ENCODE assay signal across 8 cellular contexts in genomic region chr4:123452585-123452984, GRCh38. TPM values are rescaled to one million over a fixed set of nuclear protein-coding genes. Genes with fewer than 3 reads are reported as not detected.
A peak's percentile ranks its signal among the peaks of the same experiment; 100 is the strongest.
DNase-seq lines count a peak whose midpoint lies in the region; ATAC-seq and TF ChIP-seq lines count a peak whose summit lies in the region.

No MANE protein-coding gene starts in this region.

- no peaks in the 10 kb centered on the region for H3K27me3 Mint-ChIP-seq in type B pancreatic cell
- H3K27me3 Mint-ChIP-seq in naive thymus-derived CD8-positive, alpha-beta T cell = no peaks in the 10 kb centered on the region
- H3K27me3 Mint-ChIP-seq in natural killer cell treated with Interleukin-12 subunit alpha and Interleukin-12 subunit beta and Interleukin-15 and Interleukin-18, amount 100 ng/mL, for 72 hours = no peaks in the 10 kb centered on the region

- no peak overlapping the region for H2BK120ac ChIP-seq in neuronal stem cell (ENCODE audit: low read depth, low read length)

- no peaks in the 10 kb centered on the region for H3K36me3 ChIP-seq in neuronal stem cell (replicated peaks in 1 of 2; ENCODE audit: control insufficient read depth in 2 of 2, insufficient read depth in 2 of 2, low read length in 2 of 2)

- no peak overlapping the region for H4K91ac ChIP-seq in neuronal stem cell (ENCODE audit: low read depth, low read length, poor library complexity)

- peaks cover 10 to 13% of the 10 kb centered on the region in 2 donors for H3K4me1 ChIP-seq in neuronal stem cell (ENCODE audit: control insufficient read depth in 2 of 2, insufficient read depth in 1 of 2, low read depth in 1 of 2, low read length in 2 of 2)

- no peak overlapping the region for H2BK15ac ChIP-seq in neuronal stem cell (ENCODE audit: low read length)

- peaks cover 0 to 4% of the 10 kb centered on the region in 2 donors for H3K9me3 ChIP-seq in neuronal stem cell (replicated peaks in 1 of 2; ENCODE audit: control insufficient read depth in 2 of 2, insufficient read depth in 1 of 2, low read depth in 1 of 2, low read length in 2 of 2)

- peaks cover 3% of the 10 kb centered on the region for H3K79me1 ChIP-seq in neuronal stem cell (ENCODE audit: low read depth, low read length)

- no peak overlapping the region for H3K4ac ChIP-seq in neuronal stem cell (ENCODE audit: low read length)

- no peak overlapping the region for H3K23ac ChIP-seq in neuronal stem cell (ENCODE audit: low read depth, low read length, poor library complexity)

- no peak overlapping the region for H3K18ac ChIP-seq in neuronal stem cell (ENCODE audit: low read length)

- H2AK5ac ChIP-seq in neuronal stem cell (ENCODE audit: low read depth, low read length) = no peak overlapping the region

- no peak overlapping the region for H2BK5ac ChIP-seq in neuronal stem cell (ENCODE audit: low read length)

- H3K36me3 Mint-ChIP-seq in type B pancreatic cell = no peaks in the 10 kb centered on the region
- no peaks in the 10 kb centered on the region for H3K36me3 Mint-ChIP-seq in naive thymus-derived CD8-positive, alpha-beta T cell
- no peaks in the 10 kb centered on the region for H3K36me3 Mint-ChIP-seq in natural killer cell treated with Interleukin-12 subunit alpha and Interleukin-12 subunit beta and Interleukin-15 and Interleukin-18, amount 100 ng/mL, for 72 hours

- H3K14ac ChIP-seq in neuronal stem cell (ENCODE audit: low read length) = no peak overlapping the region

- H2AFZ ChIP-seq in neuronal stem cell (ENCODE audit: low read length) = peak overlapping the region; percentile 7

- no peak for ATAC-seq in naive thymus-derived CD8-positive, alpha-beta T cell
- ATAC-seq in natural killer cell treated with Interleukin-12 subunit alpha and Interleukin-12 subunit beta and Interleukin-15 and Interleukin-18, amount 100 ng/mL, for 72 hours = no peak

- no peak overlapping the region for H3K27ac ChIP-seq in neuronal stem cell (replicated peaks; ENCODE audit: low read length)

- H3K4me1 Mint-ChIP-seq in type B pancreatic cell (ENCODE audit: unreplicated experiment) = peaks cover 12% of the 10 kb centered on the region
- H3K4me1 Mint-ChIP-seq in naive thymus-derived CD8-positive, alpha-beta T cell = peaks cover 3 to 41% (median 17%) of the 10 kb centered on the region in 4 donors
- H3K4me1 Mint-ChIP-seq in natural killer cell treated with Interleukin-12 subunit alpha and Interleukin-12 subunit beta and Interleukin-15 and Interleukin-18, amount 100 ng/mL, for 72 hours (ENCODE audit: low read depth in 2 of 2) = peaks cover 11 to 13% of the 10 kb centered on the region in 2 donors

- H2BK12ac ChIP-seq in neuronal stem cell (ENCODE audit: low read length) = no peak overlapping the region

- no peak overlapping the region for H3K4me3 ChIP-seq in cardiac fibroblast (replicated peaks in 1 of 2; ENCODE audit: low read depth in 2 of 2, low read length in 2 of 2)
- no peak overlapping the region for H3K4me3 ChIP-seq in neuronal stem cell (ENCODE audit: low read length in 2 of 2)

- H3K9ac ChIP-seq in neuronal stem cell (ENCODE audit: low read depth, low read length, poor library complexity) = no peak overlapping the region

- H3K4me3 Mint-ChIP-seq in type B pancreatic cell = no peak overlapping the region
- no peak overlapping the region for H3K4me3 Mint-ChIP-seq in naive thymus-derived CD8-positive, alpha-beta T cell
- no peak overlapping the region for H3K4me3 Mint-ChIP-seq in natural killer cell treated with Interleukin-12 subunit alpha and Interleukin-12 subunit beta and Interleukin-15 and Interleukin-18, amount 100 ng/mL, for 72 hours

- no peaks in the 10 kb centered on the region for H3K27me3 ChIP-seq in neuronal stem cell (ENCODE audit: control insufficient read depth in 3 of 3, insufficient read depth in 3 of 3, low read depth in 1 of 3, low read length in 3 of 3)

- H3K4me2 ChIP-seq in neuronal stem cell (ENCODE audit: insufficient read depth, low read length, poor library complexity, severe bottlenecking) = no peak overlapping the region

- no peaks in the 10 kb centered on the region for H3K9me3 Mint-ChIP-seq in type B pancreatic cell
- no peaks in the 10 kb centered on the region for H3K9me3 Mint-ChIP-seq in naive thymus-derived CD8-positive, alpha-beta T cell
- no peaks in the 10 kb centered on the region for H3K9me3 Mint-ChIP-seq in natural killer cell treated with Interleukin-12 subunit alpha and Interleukin-12 subunit beta and Interleukin-15 and Interleukin-18, amount 100 ng/mL, for 72 hours

- POLR2A ChIA-PET in naive thymus-derived CD8-positive, alpha-beta T cell (lab: Charles Lee) = no interaction called here

- H3K27ac Mint-ChIP-seq in type B pancreatic cell = no peak overlapping the region
- H3K27ac Mint-ChIP-seq in naive thymus-derived CD8-positive, alpha-beta T cell = peak overlapping the region in 4 of 10 donors; percentile 22 to 61 (median 38)
- H3K27ac Mint-ChIP-seq in natural killer cell treated with Interleukin-12 subunit alpha and Interleukin-12 subunit beta and Interleukin-15 and Interleukin-18, amount 100 ng/mL, for 72 hours = no peak overlapping the region

- DNase-seq in EH (ENCODE audit: low read depth) = peak; percentile 87
- DNase-seq in NCI-H1048 (lab: John Stamatoyannopoulos, UW) = peak; percentile 10
- DNase-seq in cardiac fibroblast (ENCODE audit: low read depth in 2 of 2) = peak; percentile 51 to 87
- DNase-seq in neuronal stem cell (ENCODE audit: low spot score) = no peak
- no peak for DNase-seq in activated effector memory CD4-positive, alpha-beta T cell treated with Interleukin-2 at 50 U/mL for 16 hours
- no peak for DNase-seq in type B pancreatic cell (ENCODE audit: extremely low spot score, unreplicated experiment)
- no peak for DNase-seq in naive thymus-derived CD8-positive, alpha-beta T cell
- no peak for DNase-seq in natural killer cell treated with Interleukin-12 subunit alpha and Interleukin-12 subunit beta and Interleukin-15 and Interleukin-18, amount 100 ng/mL, for 72 hours (ENCODE audit: low spot score)

- no peak for TF ChIP-seq CTCF in cardiac fibroblast (IDR thresholded peaks at IDR 0.05; ENCODE audit: low read depth, low read length)
- no peak for TF ChIP-seq CTCF in type B pancreatic cell (conservative IDR thresholded peaks at IDR 0.05)

- no peak overlapping the region for H4K8ac ChIP-seq in neuronal stem cell (ENCODE audit: low read depth, low read length)

RNA-seq across cellular contexts. Expression of gene SPRY1, which starts 56.0 kb away (rescaled TPM):
- polyA plus RNA-seq in neuronal stem cell (2013, experiment 1 of 2) = 92.4 TPM
- polyA plus RNA-seq in neuronal stem cell (2013, experiment 2 of 2) = 97.0 TPM
- 52.3 and 61.3 TPM in 2 replicates for total RNA-seq in type B pancreatic cell (ENCODE audit: low replicate concordance)
- 1 to 10 TPM; 8.1 to 9.0 TPM for total RNA-seq in naive thymus-derived CD8-positive, alpha-beta T cell
- polyA plus RNA-seq in naive thymus-derived CD8-positive, alpha-beta T cell = 10 to 100 TPM in 1 of 3 donors, 1 to 10 TPM in 2; 6.9 to 11.0 (median 9.7) TPM
- 1 to 10 TPM; 1.7 to 4.2 TPM for total RNA-seq in natural killer cell treated with Interleukin-12 subunit alpha and Interleukin-12 subunit beta and Interleukin-15 and Interleukin-18, amount 100 ng/mL, for 72 hours

Comparison
In these comparisons a context has a peak if more than half of its experiments do, and no peak if none do; other contexts are left out.
1. DNase-seq: peak in EH (single experiment), NCI-H1048 (single experiment) and cardiac fibroblast (2 of 2); none in neuronal stem cell (single experiment), activated effector memory CD4-positive, alpha-beta T cell treated with Interleukin-2 at 50 U/mL for 16 hours (single experiment), type B pancreatic cell (single experiment), naive thymus-derived CD8-positive, alpha-beta T cell (0 of 10) and natural killer cell treated with Interleukin-12 subunit alpha and Interleukin-12 subunit beta and Interleukin-15 and Interleukin-18, amount 100 ng/mL, for 72 hours (single experiment).